In the genomic region with DNA sequence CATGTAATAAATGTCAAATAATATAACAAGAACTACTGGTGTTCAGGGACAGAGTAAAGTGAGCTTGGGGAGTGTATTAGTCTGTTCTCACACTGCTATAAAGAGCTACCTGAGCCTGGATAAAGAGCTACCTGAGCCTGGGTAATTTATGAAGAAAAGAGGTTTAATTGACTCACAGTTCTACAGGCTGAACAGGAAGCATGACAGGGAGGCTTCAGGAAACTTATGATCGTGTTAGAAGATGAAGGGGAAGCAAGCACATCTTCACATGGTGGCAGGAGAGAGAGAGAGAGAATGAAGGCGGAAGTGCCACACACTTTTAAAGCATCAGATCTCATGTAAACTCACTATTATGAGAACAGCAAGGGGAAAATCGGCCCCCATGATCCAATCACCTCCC, we compare ENCODE assay signal across 32 cellular contexts.
A peak's percentile ranks its signal among the peaks of the same experiment; 100 is the strongest.
DNase-seq lines count a peak whose midpoint lies in the region; ATAC-seq, FAIRE-seq and TF ChIP-seq lines count a peak whose summit lies in the region.
"Had no signal": no experiment of that assay in that cellular context is flagged by ENCODE, and none has a peak within 500 bp of the region (broad histone marks: within the 10 kb centered on the region; RNA-seq: fewer than 3 reads in every experiment).

No MANE protein-coding gene starts in this region.

- H3K9me3 ChIP-seq in K562 (replicated peaks; ENCODE audit: control insufficient read depth, insufficient read depth, low read depth, low read length): 0 out of 2 replicates have a peak, but pooled peaks cover 3% of the 10 kb centered on the region
- H3K9me3 ChIP-seq: A549, BE2C, Caco-2 had no signal

- H3K9ac ChIP-seq in K562 (ENCODE audit: insufficient read depth in 1 of 2, low read depth in 2 of 2, low read length in 2 of 2): no peak overlapping the region
- H3K9ac ChIP-seq: BLaER1; BLaER1 treated with 17β-estradiol and CSF1 and Interleukin-3, amounts not matched to agents 10 nM and 100 nM had no signal

- H3K27ac Mint-ChIP-seq in GM23338: no peak overlapping the region
- H3K27ac Mint-ChIP-seq: B cell; CD14-positive monocyte; CD4-positive, alpha-beta memory T cell; CD4-positive, alpha-beta T cell; CD4-positive, CD25-positive, alpha-beta regulatory T cell; CD8-positive, alpha-beta memory T cell; CD8-positive, alpha-beta T cell had no signal

- in situ Hi-C loops in K562 (cut with MboI): no loop called here

- CTCF ChIA-PET in K562 (lab: Yijun Ruan, JAX; ENCODE audit: low intra/inter-chr PET ratio): no interaction called here

- no peaks in the 10 kb centered on the region for H3K36me3 ChIP-seq in GM23338 (ENCODE audit: insufficient read depth)
- H3K36me3 ChIP-seq in K562 (ENCODE audit: control insufficient read depth, insufficient read depth, low read length): no peaks in the 10 kb centered on the region
- H3K36me3 ChIP-seq: BE2C; BLaER1; BLaER1 treated with 17β-estradiol and CSF1 and Interleukin-3, amounts not matched to agents 10 nM and 100 nM had no signal

- no peaks in the 10 kb centered on the region for H3K9me2 ChIP-seq in GM23338 (ENCODE audit: insufficient read depth)

- H3K4me1 ChIP-seq in GM23338 (ENCODE audit: insufficient read depth) (no peaks in the 10 kb centered on the region), K562 (replicated peaks in 1 of 2; ENCODE audit: control insufficient read depth in 2 of 2, insufficient read depth in 2 of 2, low read length in 2 of 2) (no peaks in the 10 kb centered on the region)
- H3K4me1 ChIP-seq: A549; BE2C; BLaER1; BLaER1 treated with 17β-estradiol and CSF1 and Interleukin-3, amounts not matched to agents 10 nM and 100 nM; Caco-2 had no signal

- no peak overlapping the region for H3K4me3 Mint-ChIP-seq in GM23338
- H3K4me3 Mint-ChIP-seq: B cell; CD14-positive monocyte; CD4-positive, alpha-beta memory T cell; CD4-positive, alpha-beta T cell; CD4-positive, CD25-positive, alpha-beta regulatory T cell; CD8-positive, alpha-beta memory T cell; CD8-positive, alpha-beta T cell had no signal

- H3K36me3 Mint-ChIP-seq in GM23338 (ENCODE audit: low read depth): no peaks in the 10 kb centered on the region
- H3K36me3 Mint-ChIP-seq: CD14-positive monocyte; CD4-positive, alpha-beta memory T cell; CD4-positive, CD25-positive, alpha-beta regulatory T cell; CD8-positive, alpha-beta T cell had no signal

- FAIRE-seq in K562 (lab: Jason Lieb, UNC) (no peak), HTR-8/SVneo (lab: Jason Lieb, UNC) (no peak)
- FAIRE-seq: A204.1, A549, D721Med had no signal

- TF ChIP-seq CTCF in GM23338 (conservative IDR thresholded peaks at IDR 0.05; ENCODE audit: low read depth in 2 of 2) (no peak), K562 (IDR thresholded peaks at IDR 0.05 in 2 of 3, conservative IDR thresholded peaks at IDR 0.05 in 1 of 3; ENCODE audit: insufficient read depth in 2 of 3, low read depth in 1 of 3, low read length in 3 of 3) (no peak)

- H3K27me3 ChIP-seq in GM23338 (ENCODE audit: insufficient read depth) (no peaks in the 10 kb centered on the region), K562 (ENCODE audit: control insufficient read depth in 2 of 2, insufficient read depth in 2 of 2, low read length in 2 of 2) (no peaks in the 10 kb centered on the region)
- H3K27me3 ChIP-seq: BE2C; BLaER1; BLaER1 treated with 17β-estradiol and CSF1 and Interleukin-3, amounts not matched to agents 10 nM and 100 nM had no signal

- ATAC-seq in GM23338 (no peak), K562 (no peak)
- ATAC-seq: A549; CD8-positive, alpha-beta T cell had no signal

- H4K20me1 ChIP-seq in GM23338 (replicated peaks; ENCODE audit: insufficient read depth) (no peaks in the 10 kb centered on the region), K562 (replicated peaks; ENCODE audit: control insufficient read depth, insufficient read depth, low read length) (no peaks in the 10 kb centered on the region)
- H4K20me1 ChIP-seq: BLaER1; BLaER1 treated with 17β-estradiol and CSF1 and Interleukin-3, amounts not matched to agents 10 nM and 100 nM had no signal

- no peaks in the 10 kb centered on the region for H3K27me3 Mint-ChIP-seq in GM23338 (ENCODE audit: insufficient read depth, low read depth, poor library complexity)
- H3K27me3 Mint-ChIP-seq: B cell; CD4-positive, alpha-beta T cell; CD4-positive, CD25-positive, alpha-beta regulatory T cell had no signal

- H3K9me3 Mint-ChIP-seq in GM23338: 0 out of 3 replicates have a peak, but pooled peaks cover 2% of the 10 kb centered on the region

- H3F3A ChIP-seq in GM23338 (replicated peaks; ENCODE audit: low read depth): no peaks in the 10 kb centered on the region

- intact Hi-C loops in K562 (cut with micrococcal nuclease): loop anchor here (5.0 kb wide), 1 partner anchor 90 kb away; no protein-coding TSS in a partner anchor

- no peak for TF ChIP-seq POLR2A in K562 (conservative IDR thresholded peaks at IDR 0.05)

- TF ChIP-seq EP300 in K562 (IDR thresholded peaks at IDR 0.05; ENCODE audit: low read length): no peak

- POLR2A ChIA-PET in K562 (lab: Yijun Ruan, JAX): interaction anchor here (0.6 to 0.7 kb wide), 2 partner anchors 9 to 308 kb away, joined by 3 read pairs; no protein-coding TSS in a partner anchor

- DNase-seq in GM23338 (ENCODE audit: low spot score) (no peak), K562 (ENCODE audit: extremely low read depth in 1 of 4, low spot score in 3 of 4) (no peak), HTR-8/SVneo (ENCODE audit: insufficient read length, low spot score) (no peak), NCI-H524 (lab: John Stamatoyannopoulos, UW) (no peak)
- DNase-seq: 8988T; ACHN; AML-193; BE2C; C1 segment of cervical spinal cord; Caco-2; Calu3; CD4-positive, alpha-beta memory T cell; CD4-positive, alpha-beta T cell; CD4-positive, CD25-positive, alpha-beta regulatory T cell; CD8-positive, alpha-beta memory T cell; CD8-positive, alpha-beta T cell; COR-L47; DMS 273 treated with DMSO at 0.1 percent for 48 hours; DMS153; DMS79; DMS79 treated with DMSO at 0.1 percent for 48 hours; DND-41; EL had no signal

- H3K79me2 ChIP-seq in GM23338 (replicated peaks; ENCODE audit: insufficient read depth) (no peaks in the 10 kb centered on the region), K562 (ENCODE audit: control insufficient read depth, insufficient read depth, low read length) (no peaks in the 10 kb centered on the region)

- H2AFZ ChIP-seq in GM23338: peak overlapping the region; percentile 38; the same call in 1 of the 2 replicates
- no peak overlapping the region for H2AFZ ChIP-seq in K562 (ENCODE audit: low read depth, low read length)

- 17% methylated on average over 3 of the region's 3 CpGs for WGBS in K562 (ENCODE audit: insufficient coverage, low coverage, missing lambda C conversion rate)

- no peaks in the 10 kb centered on the region; the same call in 2 of the 3 replicates for H3K4me1 Mint-ChIP-seq in GM23338
- H3K4me1 Mint-ChIP-seq: B cell; CD14-positive monocyte; CD4-positive, alpha-beta memory T cell; CD4-positive, CD25-positive, alpha-beta regulatory T cell; CD8-positive, alpha-beta memory T cell had no signal

- no peaks in the 10 kb centered on the region for H3K9me1 ChIP-seq in K562 (ENCODE audit: control insufficient read depth, insufficient read depth, low read length)

- no peak overlapping the region for H3K4me3 ChIP-seq in GM23338
- H3K4me3 ChIP-seq in K562: no peak overlapping the region
- H3K4me3 ChIP-seq: A549; BLaER1; BLaER1 treated with 17β-estradiol and CSF1 and Interleukin-3, amounts not matched to agents 10 nM and 100 nM had no signal

- H3K27ac ChIP-seq in GM23338 (ENCODE audit: low read depth) (no peak overlapping the region), K562 (ENCODE audit: extremely low read depth, low read depth, low read length) (no peak overlapping the region)
- H3K27ac ChIP-seq: 22Rv1; A549; BLaER1; BLaER1 treated with 17β-estradiol and CSF1 and Interleukin-3, amounts not matched to agents 10 nM and 100 nM; C4-2B had no signal

- no peak overlapping the region for H3K4me2 ChIP-seq in GM23338
- H3K4me2 ChIP-seq in K562 (ENCODE audit: insufficient read depth, low read length): no peak overlapping the region
- H3K4me2 ChIP-seq: A549; BLaER1; BLaER1 treated with 17β-estradiol and CSF1 and Interleukin-3, amounts not matched to agents 10 nM and 100 nM had no signal

- no peak for TF ChIP-seq RAD21 in K562 (CRISPR knock-in tag; conservative IDR thresholded peaks at IDR 0.05 in 1 of 2, IDR thresholded peaks at IDR 0.05 in 1 of 2)

- no TSS peak for BruUV-seq in K562 (replicated peaks; lab: Mats Ljungman, UMichigan)

TF ChIP-seq in GM23338, 12 proteins besides CTCF, POLR2A, EP300 and RAD21 (continues in another document):
- TF ChIP-seq, protein P1, sequence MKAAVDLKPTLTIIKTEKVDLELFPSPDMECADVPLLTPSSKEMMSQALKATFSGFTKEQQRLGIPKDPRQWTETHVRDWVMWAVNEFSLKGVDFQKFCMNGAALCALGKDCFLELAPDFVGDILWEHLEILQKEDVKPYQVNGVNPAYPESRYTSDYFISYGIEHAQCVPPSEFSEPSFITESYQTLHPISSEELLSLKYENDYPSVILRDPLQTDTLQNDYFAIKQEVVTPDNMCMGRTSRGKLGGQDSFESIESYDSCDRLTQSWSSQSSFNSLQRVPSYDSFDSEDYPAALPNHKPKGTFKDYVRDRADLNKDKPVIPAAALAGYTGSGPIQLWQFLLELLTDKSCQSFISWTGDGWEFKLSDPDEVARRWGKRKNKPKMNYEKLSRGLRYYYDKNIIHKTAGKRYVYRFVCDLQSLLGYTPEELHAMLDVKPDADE (IDR thresholded peaks at IDR 0.05): no peak
- TF ChIP-seq POLR2AphosphoS5 (IDR thresholded peaks at IDR 0.05; ENCODE audit: low read depth) (no peak), ZNF114 (CRISPR knock-in tag; IDR thresholded peaks at IDR 0.05) (no peak), ZNF331 (CRISPR knock-in tag; IDR thresholded peaks at IDR 0.05; ENCODE audit: low read depth) (no peak), EZH2 (IDR thresholded peaks at IDR 0.05; ENCODE audit: low read depth, unreplicated experiment) (no peak), EZH2phosphoT487 (IDR thresholded peaks at IDR 0.05; ENCODE audit: unreplicated experiment) (no peak)

TF ChIP-seq in K562, 482 proteins besides CTCF, POLR2A, EP300 and RAD21 (continues in another document):
- TF ChIP-seq CBFA2T2 (conservative IDR thresholded peaks at IDR 0.05) (no peak), HNRNPK (IDR thresholded peaks at IDR 0.05; ENCODE audit: low read depth, low read length, poor library complexity, severe bottlenecking) (no peak), HDAC3 (IDR thresholded peaks at IDR 0.05; ENCODE audit: borderline replicate concordance, partially characterized antibody) (no peak), CBX3 (IDR thresholded peaks at IDR 0.05; ENCODE audit: borderline replicate concordance in 1 of 2, low read length in 2 of 2) (peak in 1 of 2 experiments; percentile 84; a peak in 1 of 3 replicates), ZNF766 (CRISPR knock-in tag; conservative IDR thresholded peaks at IDR 0.05) (peak; percentile 78), SRSF3 (IDR thresholded peaks at IDR 0.05; ENCODE audit: insufficient read depth, low read length) (no peak)
